1 cellular context compared by ENCODE assay signal in the genomic region with DNA sequence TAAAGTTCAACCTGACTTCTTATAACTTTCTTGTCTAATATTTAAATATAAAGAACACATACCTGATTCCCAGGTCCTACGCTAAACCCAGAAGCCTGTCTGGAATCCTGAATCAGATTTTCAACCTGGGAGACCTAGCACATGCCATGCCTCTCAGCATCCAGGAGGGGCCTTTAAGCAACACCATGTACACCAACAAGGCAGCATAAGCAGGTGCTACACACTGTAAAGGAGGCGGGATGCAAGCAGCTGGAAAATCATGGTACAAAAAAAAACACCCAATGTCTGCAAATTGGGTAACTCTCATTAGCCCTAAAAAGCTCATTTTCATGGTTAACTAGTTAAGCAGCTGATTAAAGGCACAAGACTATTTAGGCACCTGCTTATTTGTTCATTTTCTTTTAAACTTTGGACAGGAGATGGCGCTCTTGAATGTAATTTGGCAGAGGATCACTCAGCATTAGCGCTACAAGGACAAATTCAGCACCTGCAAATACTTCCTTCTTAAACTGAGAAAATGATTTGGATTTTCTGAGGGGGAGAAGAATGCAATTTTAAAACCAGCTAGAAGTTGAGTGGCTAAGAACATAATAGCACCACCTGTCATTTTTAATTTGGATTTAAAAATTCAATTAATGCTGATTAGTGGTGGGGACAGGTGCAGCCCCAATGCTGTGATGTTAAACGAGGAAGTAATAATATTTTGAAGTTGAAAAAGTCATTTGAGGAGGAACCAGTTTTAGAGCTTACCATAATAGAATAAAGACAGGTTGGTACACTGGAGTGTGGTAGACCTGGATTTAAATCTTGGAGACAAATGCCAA.
TF ChIP-seq lines count a peak whose summit lies in the region.

No MANE protein-coding gene starts in this region.

TF ChIP-seq in H1, 55 proteins besides CTCF, POLR2A, EP300 and RAD21:
- TF ChIP-seq HDAC6 (IDR thresholded peaks at IDR 0.05; ENCODE audit: low read depth, low read length) (no peak), SIRT6 (IDR thresholded peaks at IDR 0.05; ENCODE audit: low read length) (no peak), FOSL1 (IDR thresholded peaks at IDR 0.05; ENCODE audit: insufficient read depth, low read depth, low read length) (no peak), KDM4A (IDR thresholded peaks at IDR 0.05; ENCODE audit: low read depth, low read length, severe bottlenecking) (no peak), CTBP2 (IDR thresholded peaks at IDR 0.05; ENCODE audit: borderline replicate concordance, insufficient read depth, insufficient read length, low read length) (no peak), BCL11A (IDR thresholded peaks at IDR 0.05; ENCODE audit: low read depth in 2 of 2, low read length in 2 of 2) (no peak), PHF8 (conservative IDR thresholded peaks at IDR 0.05; ENCODE audit: low read depth, low read length) (no peak), BRCA1 (IDR thresholded peaks at IDR 0.05; ENCODE audit: low read depth, low read length) (no peak), KDM1A (IDR thresholded peaks at IDR 0.05; ENCODE audit: borderline replicate concordance, low read length) (no peak), RBBP5 (IDR thresholded peaks at IDR 0.05; ENCODE audit: borderline replicate concordance, low read depth, low read length) (no peak), SUZ12 (IDR thresholded peaks at IDR 0.05; ENCODE audit: low read length) (no peak), POU5F1 (IDR thresholded peaks at IDR 0.05; ENCODE audit: low read depth, low read length) (no peak), SP2 (IDR thresholded peaks at IDR 0.05; ENCODE audit: low read length) (no peak), USF2 (IDR thresholded peaks at IDR 0.05; ENCODE audit: low read length) (no peak), CREB1 (IDR thresholded peaks at IDR 0.05) (no peak), ATF2 (IDR thresholded peaks at IDR 0.05; ENCODE audit: low read length) (no peak), SIX5 (IDR thresholded peaks at IDR 0.05; ENCODE audit: low read depth, low read length) (no peak), ZNF274 (IDR thresholded peaks at IDR 0.05; ENCODE audit: borderline replicate concordance, extremely low read depth, low read length) (no peak), NRF1 (IDR thresholded peaks at IDR 0.05; ENCODE audit: low read depth, low read length) (no peak)
